In the genomic region with DNA sequence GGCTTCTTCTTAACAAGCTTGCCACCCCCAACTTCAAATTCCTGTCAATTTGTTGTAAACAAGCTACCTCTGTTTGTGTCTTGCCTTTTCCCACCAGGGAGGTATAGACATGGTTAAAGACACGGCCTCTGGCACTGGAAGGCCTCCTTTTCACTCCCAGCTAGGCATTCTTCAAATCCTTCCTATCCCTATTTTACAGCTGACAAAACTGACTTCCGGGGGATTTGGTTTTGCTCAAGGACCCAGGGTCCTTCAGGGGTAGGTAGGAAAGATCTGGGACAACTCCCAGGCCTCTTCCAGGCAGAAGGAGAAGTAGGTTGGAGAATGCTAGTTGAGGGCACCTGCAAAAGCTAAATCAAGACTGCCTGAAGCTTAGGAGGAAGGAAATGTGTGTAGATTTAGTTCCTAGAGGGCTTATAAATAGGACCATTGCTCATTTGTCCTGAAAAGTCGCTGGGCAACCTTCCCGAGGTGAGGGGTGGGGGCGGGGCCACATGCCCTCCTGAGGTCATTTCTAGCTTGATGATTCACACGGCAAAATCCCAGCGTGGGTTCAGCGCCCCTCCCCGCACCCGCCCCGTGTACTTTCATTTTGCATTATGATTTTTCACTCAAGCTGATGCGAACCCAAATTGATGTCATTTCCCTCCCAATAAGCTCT, we compare ENCODE assay signal across 8 cellular contexts. TPM values are rescaled to one million over a fixed set of nuclear protein-coding genes. Genes with fewer than 3 reads are reported as not detected.
DNase-seq lines count a peak whose midpoint lies in the region; ATAC-seq and TF ChIP-seq lines count a peak whose summit lies in the region.

No MANE protein-coding gene starts in this region.

- peak; percentile 67 for ATAC-seq in RWPE2 (ENCODE audit: low read depth)

- H3K9me3 ChIP-seq in RWPE2 (ENCODE audit: severe bottlenecking) (no peaks in the 10 kb centered on the region), hepatocyte (ENCODE audit: low read depth) (no peaks in the 10 kb centered on the region)

- no peak for TF ChIP-seq CTCF in RWPE2 (IDR thresholded peaks at IDR 0.05; ENCODE audit: poor library complexity, severe bottlenecking)
- TF ChIP-seq CTCF in hepatocyte (IDR thresholded peaks at IDR 0.05; ENCODE audit: poor library complexity) = no peak

- no peaks in the 10 kb centered on the region for H3K79me2 ChIP-seq in hepatocyte

- H3K4me1 ChIP-seq in RWPE2 (ENCODE audit: insufficient read depth, poor library complexity, severe bottlenecking) (peaks cover 23% of the 10 kb centered on the region), hepatocyte (ENCODE audit: insufficient read depth) (peaks cover 10% of the 10 kb centered on the region)

- H3K4me2 ChIP-seq in hepatocyte = peak overlapping the region; percentile 52

- H3K4me3 ChIP-seq in RWPE2 (ENCODE audit: severe bottlenecking) = no peak overlapping the region
- no peak overlapping the region for H3K4me3 ChIP-seq in hepatocyte

- H2AFZ ChIP-seq in hepatocyte = no peak overlapping the region

- H3K36me3 ChIP-seq in RWPE2 (ENCODE audit: low read depth) (no peaks in the 10 kb centered on the region), hepatocyte (replicated peaks; ENCODE audit: insufficient read depth, low read depth) (no peaks in the 10 kb centered on the region)

- no peaks in the 10 kb centered on the region for H3K9me2 ChIP-seq in hepatocyte (replicated peaks; ENCODE audit: insufficient read depth)

- H3K27me3 ChIP-seq in RWPE2 (ENCODE audit: insufficient read depth, poor library complexity, severe bottlenecking) (no peaks in the 10 kb centered on the region), hepatocyte (no peaks in the 10 kb centered on the region)

- H3K27ac ChIP-seq in RWPE2 (ENCODE audit: poor library complexity, severe bottlenecking) (peak overlapping the region; percentile 55), hepatocyte (peak overlapping the region; percentile 71)

- 21% methylated on average over 12 of the region's 12 CpGs for WGBS in hepatocyte (ENCODE audit: low lambda C conversion rate, missing lambda C conversion rate)

- no peaks in the 10 kb centered on the region for H4K20me1 ChIP-seq in hepatocyte (ENCODE audit: insufficient read depth, poor library complexity, severe bottlenecking)

- DNase-seq in CD1c-positive myeloid dendritic cell (ENCODE audit: extremely low spot score) (peak; percentile 90), HCEC 1CT (peak; percentile 70), RWPE2 (ENCODE audit: low spot score) (peak; percentile 71), hepatocyte (ENCODE audit: low spot score) (peak; percentile 84), COR-L47 (lab: John Stamatoyannopoulos, UW) (no peak), SIG-M5 (lab: John Stamatoyannopoulos, UW) (no peak)
- DNase-seq in activated naive CD4-positive, alpha-beta T cell treated with anti-CD3 and anti-CD28 coated beads, Interleukin-2, amount 50 U/mL, for 16 hours = peak; percentile 79
- peak; percentile 78 for DNase-seq in stimulated activated CD4-positive, alpha-beta T cell treated with anti-CD3 and anti-CD28 coated beads, Interleukin-12 subunit alpha, Interleukin-12 subunit beta, amount 100 ng/mL, for 4 hours

RNA-seq across cellular contexts. Expression of gene RYBP, which starts 36.3 kb away (rescaled TPM):
- total RNA-seq in hepatocyte = 25.2 and 28.9 TPM in 2 replicates
- polyA plus RNA-seq in hepatocyte = 3.8 and 4.4 TPM in 2 replicates

Comparison
In these comparisons a context has a peak if more than half of its experiments do, and no peak if none do; other contexts are left out.
1. DNase-seq: peak in CD1c-positive myeloid dendritic cell (single experiment), HCEC 1CT (single experiment), RWPE2 (single experiment), activated naive CD4-positive, alpha-beta T cell treated with anti-CD3 and anti-CD28 coated beads, Interleukin-2, amount 50 U/mL, for 16 hours (single experiment), hepatocyte (single experiment) and stimulated activated CD4-positive, alpha-beta T cell treated with anti-CD3 and anti-CD28 coated beads, Interleukin-12 subunit alpha, Interleukin-12 subunit beta, amount 100 ng/mL, for 4 hours (single experiment); none in COR-L47 (single experiment) and SIG-M5 (single experiment).